13 cellular contexts compared by ENCODE assay signal in the genomic region with DNA sequence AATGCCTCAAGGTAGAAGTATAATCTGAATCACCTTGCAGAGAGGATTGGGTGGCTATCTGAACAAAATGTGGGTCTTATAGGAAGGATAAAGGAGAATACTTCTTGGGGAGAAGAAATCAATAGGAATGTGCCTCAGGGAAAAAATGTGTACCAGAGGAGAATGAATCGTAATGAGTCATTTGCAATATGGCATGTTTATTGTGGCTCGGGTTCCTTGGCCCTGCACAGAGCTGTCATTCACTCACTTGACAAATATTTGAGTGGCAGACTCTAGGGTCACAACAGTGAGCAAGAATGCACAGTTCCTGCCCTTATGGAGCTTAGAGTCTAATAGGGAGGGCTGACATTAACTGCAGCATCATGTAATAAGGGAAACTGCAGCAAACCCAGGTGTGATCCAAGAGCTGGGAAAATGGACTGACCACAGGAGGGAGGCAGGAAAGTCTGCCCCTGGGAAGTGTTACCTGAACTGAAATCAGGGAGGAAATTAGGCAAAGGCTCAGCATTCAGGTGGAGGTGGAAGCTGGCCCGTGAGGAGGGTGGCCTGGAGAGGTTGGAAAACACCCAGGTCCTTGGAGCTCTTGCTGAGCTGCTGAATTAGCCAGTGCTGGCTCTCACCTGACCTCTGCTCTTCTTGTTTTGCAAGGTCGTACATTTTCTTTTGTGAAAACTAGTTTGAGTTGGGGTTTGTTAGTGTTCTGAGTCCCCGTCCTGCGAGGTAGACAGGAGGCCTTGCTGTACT.
A peak's percentile ranks its signal among the peaks of the same experiment; 100 is the strongest.
DNase-seq lines count a peak whose midpoint lies in the region; ATAC-seq and TF ChIP-seq lines count a peak whose summit lies in the region.
"Had no signal": no experiment of that assay in that cellular context is flagged by ENCODE, and none has a peak within 500 bp of the region (broad histone marks: within the 10 kb centered on the region; RNA-seq: fewer than 3 reads in every experiment).

No MANE protein-coding gene starts in this region.

- peaks cover 11% of the 10 kb centered on the region for H3K4me1 Mint-ChIP-seq in nephron progenitor cell
- peaks cover 10% of the 10 kb centered on the region for H3K4me1 Mint-ChIP-seq in stimulated activated memory B cell treated with anti-CD40 and anti-IgM and Interleukin-4, amounts not matched to agents 10 μg/mL and 1 μg/mL and 100 μg/mL, for 72 hours

- DNase-seq in EH (ENCODE audit: low read depth) (peak; percentile 79), NCI-H226 (peak; percentile 70), cerebellum (ENCODE audit: low spot score) (peak; percentile 17), nephron progenitor cell (no peak), NCI-H82 (lab: John Stamatoyannopoulos, UW) (no peak), NCI-H2171 treated with DMSO at 0.1 percent for 48 hours (lab: John Stamatoyannopoulos, UW) (no peak)
- DNase-seq: activated gamma-delta T cell treated with Interleukin-2 at 50 U/mL for 16 hours, heart left ventricle, left cardiac atrium, testis, WERI-Rb-1 had no signal

- peaks cover 3% of the 10 kb centered on the region for H3K9me3 Mint-ChIP-seq in nephron progenitor cell
- no peaks in the 10 kb centered on the region for H3K9me3 Mint-ChIP-seq in stimulated activated memory B cell treated with anti-CD40 and anti-IgM and Interleukin-4, amounts not matched to agents 10 μg/mL and 1 μg/mL and 100 μg/mL, for 72 hours

- H3K27me3 Mint-ChIP-seq in nephron progenitor cell (ENCODE audit: low read depth, poor library complexity), result peaks cover 21% of the 10 kb centered on the region
- H3K27me3 Mint-ChIP-seq in stimulated activated memory B cell treated with anti-CD40 and anti-IgM and Interleukin-4, amounts not matched to agents 10 μg/mL and 1 μg/mL and 100 μg/mL, for 72 hours, result peaks cover 16% of the 10 kb centered on the region

- no peak for TF ChIP-seq CTCF in nephron progenitor cell (IDR thresholded peaks at IDR 0.05)

- peak overlapping the region; percentile 33 for H3K27ac Mint-ChIP-seq in nephron progenitor cell
- no peak overlapping the region for H3K27ac Mint-ChIP-seq in stimulated activated memory B cell treated with anti-CD40 and anti-IgM and Interleukin-4, amounts not matched to agents 10 μg/mL and 1 μg/mL and 100 μg/mL, for 72 hours

- no peak overlapping the region for H3K4me3 Mint-ChIP-seq in nephron progenitor cell
- no peak overlapping the region for H3K4me3 Mint-ChIP-seq in stimulated activated memory B cell treated with anti-CD40 and anti-IgM and Interleukin-4, amounts not matched to agents 10 μg/mL and 1 μg/mL and 100 μg/mL, for 72 hours

- no peaks in the 10 kb centered on the region for H3K36me3 Mint-ChIP-seq in nephron progenitor cell (ENCODE audit: low read depth)
- no peaks in the 10 kb centered on the region for H3K36me3 Mint-ChIP-seq in stimulated activated memory B cell treated with anti-CD40 and anti-IgM and Interleukin-4, amounts not matched to agents 10 μg/mL and 1 μg/mL and 100 μg/mL, for 72 hours

- no peak for ATAC-seq in HG03196 (IDR thresholded peaks at IDR 0.05; ENCODE audit: unreplicated experiment)
- no peak for ATAC-seq in stimulated activated memory B cell treated with anti-CD40 and anti-IgM and Interleukin-4, amounts not matched to agents 10 μg/mL and 1 μg/mL and 100 μg/mL, for 72 hours
- ATAC-seq: heart left ventricle, left cardiac atrium had no signal

Comparison
In these comparisons a context has a peak if more than half of its experiments do, and no peak if none do; other contexts are left out.
1. DNase-seq: peak in EH (single experiment), NCI-H226 (single experiment) and cerebellum (single experiment); none in nephron progenitor cell (single experiment), NCI-H82 (single experiment) and NCI-H2171 treated with DMSO at 0.1 percent for 48 hours (single experiment).